ENCODE assay signal across 8 cellular contexts in genomic region chr16:72092832-72093447, GRCh38. TPM values are rescaled to one million over a fixed set of nuclear protein-coding genes. Genes with fewer than 3 reads are reported as not detected.
DNase-seq lines count a peak whose midpoint lies in the region; ATAC-seq and TF ChIP-seq lines count a peak whose summit lies in the region.

No MANE protein-coding gene starts in this region.

- peaks cover 62% of the 10 kb centered on the region for H3K79me2 ChIP-seq in hepatocyte

- H3K4me3 ChIP-seq in hepatocyte (peak overlapping the region; percentile 40), gastrocnemius medialis (peak overlapping the region; percentile 89 to 95 (median 92))

- H3K4me2 ChIP-seq in hepatocyte = peak overlapping the region; percentile 92

- H3K9me3 ChIP-seq in ES-I3 (ENCODE audit: control insufficient read depth, insufficient read depth, low read length) (no peaks in the 10 kb centered on the region), hepatocyte (ENCODE audit: low read depth) (no peaks in the 10 kb centered on the region), gastrocnemius medialis (no peaks in the 10 kb centered on the region)

- H3K27me3 ChIP-seq in hepatocyte = no peaks in the 10 kb centered on the region
- no peaks in the 10 kb centered on the region for H3K27me3 ChIP-seq in gastrocnemius medialis

- peak overlapping the region; percentile 34 for H2AFZ ChIP-seq in hepatocyte

- TF ChIP-seq CTCF in hepatocyte (IDR thresholded peaks at IDR 0.05; ENCODE audit: poor library complexity) (no peak), gastrocnemius medialis (IDR thresholded peaks at IDR 0.05 in 4 of 5, conservative IDR thresholded peaks at IDR 0.05 in 1 of 5) (no peak)

- H3K36me3 ChIP-seq in ES-I3 (ENCODE audit: insufficient read depth, low read length) (peaks cover 4% of the 10 kb centered on the region; the same call in 1 of the 2 replicates), hepatocyte (replicated peaks; ENCODE audit: insufficient read depth, low read depth) (no peaks in the 10 kb centered on the region), gastrocnemius medialis (peaks cover 4 to 38% of the 10 kb centered on the region in 2 donors)

- TF ChIP-seq POLR2A in gastrocnemius medialis (IDR thresholded peaks at IDR 0.05) = no peak

- H3K27ac ChIP-seq in angular gyrus (ENCODE audit: low read depth, low read length) = peak overlapping the region; percentile 81
- H3K27ac ChIP-seq in hepatocyte = peak overlapping the region; percentile 71
- peak overlapping the region; percentile 87 to 96 (median 91) for H3K27ac ChIP-seq in gastrocnemius medialis

- in situ Hi-C loops in gastrocnemius medialis (cut with MboI; ENCODE audit: low sequenced_read_pairs in 4 of 4) = loop anchor here in 3 of 4 donors (10.0 kb wide), 2 partner anchors 78 to 278 kb away; no protein-coding TSS in a partner anchor

- no peaks in the 10 kb centered on the region for H3K9me2 ChIP-seq in hepatocyte (replicated peaks; ENCODE audit: insufficient read depth)

- H4K20me1 ChIP-seq in hepatocyte (ENCODE audit: insufficient read depth, poor library complexity, severe bottlenecking) = no peaks in the 10 kb centered on the region

- H3K4me1 ChIP-seq in ES-I3 (ENCODE audit: insufficient read depth, low read length) = peaks cover 6% of the 10 kb centered on the region
- peaks cover 18% of the 10 kb centered on the region for H3K4me1 ChIP-seq in hepatocyte (ENCODE audit: insufficient read depth)
- H3K4me1 ChIP-seq in gastrocnemius medialis = peaks cover 29 to 32% of the 10 kb centered on the region in 2 donors

- intact Hi-C loops in gastrocnemius medialis (cut with DNase I; ENCODE audit: low total_unique reads) = loop anchor here (1.0 to 2.0 kb wide), 3 partner anchors 85 to 630 kb away; partner anchors contain the start of genes DHODH, IST1 and ZNF23

- H3K9ac ChIP-seq in ES-I3 (ENCODE audit: low read depth, low read length) = peak overlapping the region; percentile 89; the same call in 1 of the 2 replicates

- ATAC-seq in gastrocnemius medialis (peak; percentile 23 to 28), HG02798 (IDR thresholded peaks at IDR 0.05; ENCODE audit: poor library complexity, unreplicated experiment) (no peak), GM21825 (IDR thresholded peaks at IDR 0.05; ENCODE audit: unreplicated experiment) (no peak)

- DNase-seq in Kasumi-1 (lab: John Stamatoyannopoulos, UW) (peak; percentile 39 to 53), hepatocyte (ENCODE audit: low spot score) (peak; percentile 52), gastrocnemius medialis (no peak), NCI-H1417 treated with DMSO at 0.1 percent for 48 hours (lab: John Stamatoyannopoulos, UW) (no peak)

- WGBS in hepatocyte (ENCODE audit: low lambda C conversion rate, missing lambda C conversion rate) = 1% methylated on average over 22 of the region's 22 CpGs

RNA-seq across cellular contexts. Expression of gene TXNL4B, which starts 0.5 kb away (rescaled TPM):
- total RNA-seq in hepatocyte = 9.2 and 10.0 TPM in 2 replicates
- 8.5 and 10.9 TPM in 2 replicates for polyA plus RNA-seq in hepatocyte
- 10 to 100 TPM in 2 of 4 donors, 1 to 10 TPM in 2; 6.0 to 13.7 (median 10.0) TPM for total RNA-seq in gastrocnemius medialis

RNA-seq across cellular contexts. Expression of gene DHX38, which starts 0.7 kb away (rescaled TPM):
- 40.2 and 42.2 TPM in 2 replicates for total RNA-seq in hepatocyte
- 32.9 and 50.8 TPM in 2 replicates for polyA plus RNA-seq in hepatocyte
- total RNA-seq in gastrocnemius medialis = 10 to 100 TPM; 26.9 to 75.3 (median 53.8) TPM

RNA-seq across cellular contexts. Expression of gene HPR, which starts 29.9 kb away (rescaled TPM):
- total RNA-seq in hepatocyte = 16.9 and 19.7 TPM in 2 replicates
- polyA plus RNA-seq in hepatocyte = 19.2 and 26.6 TPM in 2 replicates
- under 1 TPM in 1 of 4 donors, not detected in 3; 0.20 TPM for total RNA-seq in gastrocnemius medialis

RNA-seq across cellular contexts. Expression of gene HP, which starts 38.6 kb away (rescaled TPM):
- total RNA-seq in hepatocyte (374 and 430 TPM in 2 replicates), gastrocnemius medialis (100 to 1,000 TPM in 1 of 4 donors, 10 to 100 TPM in 1, 1 to 10 TPM in 1, not detected in 1; 1.5 to 206 (median 63.7) TPM)
- 495 and 719 TPM in 2 replicates for polyA plus RNA-seq in hepatocyte

Comparison
In these comparisons a context has a peak if more than half of its experiments do, and no peak if none do; other contexts are left out.
1. DNase-seq: peak in Kasumi-1 (2 of 2) and hepatocyte (single experiment); none in gastrocnemius medialis (0 of 2) and NCI-H1417 treated with DMSO at 0.1 percent for 48 hours (single experiment).
2. ATAC-seq: peak in gastrocnemius medialis (2 of 2); none in HG02798 (single experiment) and GM21825 (single experiment).
3. RNA of gene HPR, which starts 29.9 kb away (total RNA-seq): 16.9 to 19.7 TPM in hepatocyte; 0.20 TPM in gastrocnemius medialis; every median in the first group is over 10 times any median in the second.
4. Peak in every context shown above with its lines, with median percentiles within 50 percentile points of each other: H3K27ac ChIP-seq.